Comparison of ENCODE assay signal across 9 cellular contexts in the genomic region with DNA sequence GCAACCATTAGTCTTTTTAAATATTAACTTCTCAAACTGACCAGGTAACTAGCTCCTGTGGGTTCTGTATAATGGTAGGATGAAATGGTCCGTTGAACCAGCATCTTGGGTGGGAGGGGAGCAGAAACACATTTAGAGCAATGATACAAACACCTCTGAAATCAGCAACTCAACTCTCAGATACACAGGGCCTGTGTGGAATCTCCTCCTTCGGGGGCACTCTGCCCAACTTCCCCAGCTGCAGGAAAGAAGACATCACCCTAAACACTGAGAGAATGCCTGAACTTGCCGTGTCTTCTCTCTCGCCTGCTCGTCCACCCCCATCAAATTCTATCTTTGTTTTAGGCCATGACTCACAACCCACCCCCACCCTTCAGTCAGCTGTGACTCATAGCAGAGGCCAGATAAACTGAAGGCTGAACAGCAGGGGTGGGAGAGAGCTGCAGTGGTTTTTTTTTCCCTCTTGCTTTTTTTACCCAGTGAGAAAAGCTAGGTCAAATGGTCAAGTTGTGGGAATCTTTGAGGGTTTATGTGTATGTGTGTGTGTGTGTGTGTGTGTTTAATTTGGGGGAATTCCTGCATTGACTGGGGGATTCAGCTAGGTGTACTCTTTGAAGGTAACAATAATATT.
A peak's percentile ranks its signal among the peaks of the same experiment; 100 is the strongest.
DNase-seq lines count a peak whose midpoint lies in the region; ATAC-seq and TF ChIP-seq lines count a peak whose summit lies in the region.
"Had no signal": no experiment of that assay in that cellular context is flagged by ENCODE, and none has a peak within 500 bp of the region (broad histone marks: within the 10 kb centered on the region; RNA-seq: fewer than 3 reads in every experiment).

No MANE protein-coding gene starts in this region.

- no peaks in the 10 kb centered on the region for H3K9me3 ChIP-seq in gastrocnemius medialis

- peak overlapping the region in 2 of 4 donors; percentile 4 to 29 for H3K27ac ChIP-seq in gastrocnemius medialis

- ATAC-seq in HG03565 (IDR thresholded peaks at IDR 0.05; ENCODE audit: unreplicated experiment) (peak; percentile 56), left cardiac atrium (peak; percentile 88 to 99), gastrocnemius medialis (peak; percentile 30 to 58)

- CTCF ChIA-PET in activated naive CD4-positive, alpha-beta T cell treated with anti-CD3 and anti-CD28 coated beads for 36 hours (lab: Charles Lee), result no interaction called here
- CTCF ChIA-PET in activated CD4-positive, alpha-beta memory T cell treated with anti-CD3 and anti-CD28 coated beads, Interleukin-2, amount 10 ng/mL, durations not matched to agents 7 days and 5 days (lab: Charles Lee), result no interaction called here

- no peaks in the 10 kb centered on the region for H3K36me3 Mint-ChIP-seq in activated naive CD4-positive, alpha-beta T cell treated with anti-CD3 and anti-CD28 coated beads for 36 hours (ENCODE audit: low read depth)
- no peaks in the 10 kb centered on the region for H3K36me3 Mint-ChIP-seq in immature natural killer cell
- no peaks in the 10 kb centered on the region for H3K36me3 Mint-ChIP-seq in activated CD4-positive, alpha-beta memory T cell treated with anti-CD3 and anti-CD28 coated beads, Interleukin-2, amount 10 ng/mL, durations not matched to agents 7 days and 5 days (ENCODE audit: low read depth)

- intact Hi-C loops in activated naive CD4-positive, alpha-beta T cell treated with anti-CD3 and anti-CD28 coated beads for 36 hours (cut with micrococcal nuclease), result no loop called here
- intact Hi-C loops in left cardiac atrium (cut with DNase I), result no loop called here
- intact Hi-C loops in gastrocnemius medialis (cut with DNase I; ENCODE audit: low total_unique reads), result no loop called here

- H3K36me3 ChIP-seq in gastrocnemius medialis, result no peaks in the 10 kb centered on the region

- H3K4me3 Mint-ChIP-seq in activated naive CD4-positive, alpha-beta T cell treated with anti-CD3 and anti-CD28 coated beads for 36 hours, result no peak overlapping the region
- H3K4me3 Mint-ChIP-seq in immature natural killer cell, result no peak overlapping the region
- H3K4me3 Mint-ChIP-seq in activated CD4-positive, alpha-beta memory T cell treated with anti-CD3 and anti-CD28 coated beads, Interleukin-2, amount 10 ng/mL, durations not matched to agents 7 days and 5 days, result no peak overlapping the region

- TF ChIP-seq POLR2A in gastrocnemius medialis (IDR thresholded peaks at IDR 0.05), result no peak

- H3K27me3 ChIP-seq in gastrocnemius medialis, result no peaks in the 10 kb centered on the region

- POLR2A ChIA-PET in activated CD4-positive, alpha-beta memory T cell treated with anti-CD3 and anti-CD28 coated beads, Interleukin-2, amount 10 ng/mL, durations not matched to agents 7 days and 5 days (lab: Charles Lee), result no interaction called here

- H3K4me3 ChIP-seq in gastrocnemius medialis, result no peak overlapping the region

- H3K4me1 ChIP-seq in gastrocnemius medialis, result peaks cover 4 to 5% of the 10 kb centered on the region in 2 donors

- in situ Hi-C loops in gastrocnemius medialis (cut with MboI; ENCODE audit: low sequenced_read_pairs in 4 of 4), result no loop called here

- no peaks in the 10 kb centered on the region for H3K4me1 Mint-ChIP-seq in activated naive CD4-positive, alpha-beta T cell treated with anti-CD3 and anti-CD28 coated beads for 36 hours (ENCODE audit: low read depth)
- no peaks in the 10 kb centered on the region for H3K4me1 Mint-ChIP-seq in immature natural killer cell
- no peaks in the 10 kb centered on the region for H3K4me1 Mint-ChIP-seq in activated CD4-positive, alpha-beta memory T cell treated with anti-CD3 and anti-CD28 coated beads, Interleukin-2, amount 10 ng/mL, durations not matched to agents 7 days and 5 days

- H3K9me3 Mint-ChIP-seq in activated naive CD4-positive, alpha-beta T cell treated with anti-CD3 and anti-CD28 coated beads for 36 hours, result no peaks in the 10 kb centered on the region
- peaks cover 0 to 4% (median 0%) of the 10 kb centered on the region in 6 donors for H3K9me3 Mint-ChIP-seq in immature natural killer cell
- H3K9me3 Mint-ChIP-seq in activated CD4-positive, alpha-beta memory T cell treated with anti-CD3 and anti-CD28 coated beads, Interleukin-2, amount 10 ng/mL, durations not matched to agents 7 days and 5 days, result no peaks in the 10 kb centered on the region

- TF ChIP-seq CTCF in gastrocnemius medialis (IDR thresholded peaks at IDR 0.05 in 4 of 5, conservative IDR thresholded peaks at IDR 0.05 in 1 of 5), result no peak

- DNase-seq in activated naive CD4-positive, alpha-beta T cell treated with anti-CD3 and anti-CD28 coated beads for 36 hours, result peak; percentile 4
- no peak for DNase-seq in activated naive CD4-positive, alpha-beta T cell treated with anti-CD3 and anti-CD28 coated beads, Interleukin-2, amount 50 U/mL, for 16 hours
- DNase-seq in UCSD-AML1 (lab: John Stamatoyannopoulos, UW; ENCODE audit: unreplicated experiment), result peak; percentile 18
- DNase-seq in left cardiac atrium, result peak; percentile 56
- DNase-seq in gastrocnemius medialis, result no peak
- no peak for DNase-seq in immature natural killer cell
- no peak for DNase-seq in activated CD4-positive, alpha-beta memory T cell treated with anti-CD3 and anti-CD28 coated beads, Interleukin-2, amount 10 ng/mL, durations not matched to agents 7 days and 5 days
- DNase-seq: DND-41 had no signal

- no peak overlapping the region for H3K27ac Mint-ChIP-seq in activated naive CD4-positive, alpha-beta T cell treated with anti-CD3 and anti-CD28 coated beads for 36 hours
- H3K27ac Mint-ChIP-seq in immature natural killer cell, result no peak overlapping the region
- H3K27ac Mint-ChIP-seq in activated CD4-positive, alpha-beta memory T cell treated with anti-CD3 and anti-CD28 coated beads, Interleukin-2, amount 10 ng/mL, durations not matched to agents 7 days and 5 days, result no peak overlapping the region

- H3K27me3 Mint-ChIP-seq in activated naive CD4-positive, alpha-beta T cell treated with anti-CD3 and anti-CD28 coated beads for 36 hours (ENCODE audit: low read depth), result no peaks in the 10 kb centered on the region
- H3K27me3 Mint-ChIP-seq in immature natural killer cell (ENCODE audit: low read depth in 3 of 3), result peaks cover 0 to 2% (median 0%) of the 10 kb centered on the region in 3 donors
- H3K27me3 Mint-ChIP-seq in activated CD4-positive, alpha-beta memory T cell treated with anti-CD3 and anti-CD28 coated beads, Interleukin-2, amount 10 ng/mL, durations not matched to agents 7 days and 5 days, result no peaks in the 10 kb centered on the region

Comparison
In these comparisons a context has a peak if more than half of its experiments do, and no peak if none do; other contexts are left out.
1. DNase-seq: peak in activated naive CD4-positive, alpha-beta T cell treated with anti-CD3 and anti-CD28 coated beads for 36 hours (single experiment), UCSD-AML1 (single experiment) and left cardiac atrium (single experiment); none in activated naive CD4-positive, alpha-beta T cell treated with anti-CD3 and anti-CD28 coated beads, Interleukin-2, amount 50 U/mL, for 16 hours (single experiment), gastrocnemius medialis (0 of 2), immature natural killer cell (0 of 3) and activated CD4-positive, alpha-beta memory T cell treated with anti-CD3 and anti-CD28 coated beads, Interleukin-2, amount 10 ng/mL, durations not matched to agents 7 days and 5 days (single experiment).
2. Peak in every context shown above with its lines, with median percentiles within 50 percentile points of each other: ATAC-seq.